Comparison of ENCODE assay signal across 1 cellular context in the genomic region with DNA sequence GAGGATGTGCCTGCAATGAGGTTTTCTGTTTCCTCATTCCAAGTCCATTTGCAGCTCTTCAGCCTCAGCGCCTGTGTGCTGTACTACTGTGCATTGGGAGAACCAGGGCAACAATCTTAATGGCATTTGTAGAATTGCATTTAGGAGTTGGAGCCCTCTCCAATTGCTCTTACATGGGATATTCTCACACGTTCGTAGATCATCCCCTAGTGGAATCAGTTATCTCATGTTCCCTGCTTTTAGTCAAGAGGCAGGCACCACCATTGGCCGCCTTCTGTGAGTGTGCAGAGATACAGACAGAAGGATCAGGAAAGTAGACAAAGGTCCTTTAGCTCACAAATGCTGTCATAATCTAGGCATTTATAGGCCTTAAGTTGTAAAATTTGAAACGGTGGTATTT.
TF ChIP-seq lines count a peak whose summit lies in the region.

No MANE protein-coding gene starts in this region.

TF ChIP-seq in HepG2, 621 proteins besides CTCF, POLR2A, EP300 and RAD21:
- no peak for TF ChIP-seq SIN3A (IDR thresholded peaks at IDR 0.05; ENCODE audit: borderline replicate concordance, low read depth, low read length)
- no peak for TF ChIP-seq TOE1 (CRISPR knock-in tag; IDR thresholded peaks at IDR 0.05)
- TF ChIP-seq, protein P1, sequence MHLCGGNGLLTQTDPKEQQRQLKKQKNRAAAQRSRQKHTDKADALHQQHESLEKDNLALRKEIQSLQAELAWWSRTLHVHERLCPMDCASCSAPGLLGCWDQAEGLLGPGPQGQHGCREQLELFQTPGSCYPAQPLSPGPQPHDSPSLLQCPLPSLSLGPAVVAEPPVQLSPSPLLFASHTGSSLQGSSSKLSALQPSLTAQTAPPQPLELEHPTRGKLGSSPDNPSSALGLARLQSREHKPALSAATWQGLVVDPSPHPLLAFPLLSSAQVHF (CRISPR knock-in tag; IDR thresholded peaks at IDR 0.05): no peak
- TF ChIP-seq, protein P2, sequence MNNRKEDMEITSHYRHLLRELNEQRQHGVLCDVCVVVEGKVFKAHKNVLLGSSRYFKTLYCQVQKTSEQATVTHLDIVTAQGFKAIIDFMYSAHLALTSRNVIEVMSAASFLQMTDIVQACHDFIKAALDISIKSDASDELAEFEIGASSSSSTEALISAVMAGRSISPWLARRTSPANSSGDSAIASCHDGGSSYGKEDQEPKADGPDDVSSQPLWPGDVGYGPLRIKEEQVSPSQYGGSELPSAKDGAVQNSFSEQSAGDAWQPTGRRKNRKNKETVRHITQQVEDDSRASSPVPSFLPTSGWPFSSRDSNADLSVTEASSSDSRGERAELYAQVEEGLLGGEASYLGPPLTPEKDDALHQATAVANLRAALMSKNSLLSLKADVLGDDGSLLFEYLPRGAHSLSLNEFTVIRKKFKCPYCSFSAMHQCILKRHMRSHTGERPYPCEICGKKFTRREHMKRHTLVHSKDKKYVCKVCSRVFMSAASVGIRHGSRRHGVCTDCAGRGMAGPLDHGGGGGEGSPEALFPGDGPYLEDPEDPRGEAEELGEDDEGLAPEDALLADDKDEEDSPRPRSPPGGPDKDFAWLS (CRISPR knock-in tag; IDR thresholded peaks at IDR 0.05; ENCODE audit: borderline replicate concordance): no peak
- no peak for TF ChIP-seq NFKB2 (CRISPR knock-in tag; IDR thresholded peaks at IDR 0.05; ENCODE audit: borderline replicate concordance)
- no peak for TF ChIP-seq MIER3 (CRISPR knock-in tag; IDR thresholded peaks at IDR 0.05; ENCODE audit: borderline replicate concordance)
- TF ChIP-seq, protein P3, sequence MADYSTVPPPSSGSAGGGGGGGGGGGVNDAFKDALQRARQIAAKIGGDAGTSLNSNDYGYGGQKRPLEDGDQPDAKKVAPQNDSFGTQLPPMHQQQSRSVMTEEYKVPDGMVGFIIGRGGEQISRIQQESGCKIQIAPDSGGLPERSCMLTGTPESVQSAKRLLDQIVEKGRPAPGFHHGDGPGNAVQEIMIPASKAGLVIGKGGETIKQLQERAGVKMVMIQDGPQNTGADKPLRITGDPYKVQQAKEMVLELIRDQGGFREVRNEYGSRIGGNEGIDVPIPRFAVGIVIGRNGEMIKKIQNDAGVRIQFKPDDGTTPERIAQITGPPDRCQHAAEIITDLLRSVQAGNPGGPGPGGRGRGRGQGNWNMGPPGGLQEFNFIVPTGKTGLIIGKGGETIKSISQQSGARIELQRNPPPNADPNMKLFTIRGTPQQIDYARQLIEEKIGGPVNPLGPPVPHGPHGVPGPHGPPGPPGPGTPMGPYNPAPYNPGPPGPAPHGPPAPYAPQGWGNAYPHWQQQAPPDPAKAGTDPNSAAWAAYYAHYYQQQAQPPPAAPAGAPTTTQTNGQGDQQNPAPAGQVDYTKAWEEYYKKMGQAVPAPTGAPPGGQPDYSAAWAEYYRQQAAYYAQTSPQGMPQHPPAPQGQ (CRISPR knock-in tag; IDR thresholded peaks at IDR 0.05; ENCODE audit: borderline replicate concordance): no peak
- TF ChIP-seq ZNF367 (CRISPR knock-in tag; IDR thresholded peaks at IDR 0.05; ENCODE audit: borderline replicate concordance): no peak
- no peak for TF ChIP-seq ZNF350 (CRISPR knock-in tag; IDR thresholded peaks at IDR 0.05; ENCODE audit: borderline replicate concordance, low read depth)
- TF ChIP-seq RNF2 (conservative IDR thresholded peaks at IDR 0.05; ENCODE audit: low read depth): no peak
- TF ChIP-seq, protein P4, sequence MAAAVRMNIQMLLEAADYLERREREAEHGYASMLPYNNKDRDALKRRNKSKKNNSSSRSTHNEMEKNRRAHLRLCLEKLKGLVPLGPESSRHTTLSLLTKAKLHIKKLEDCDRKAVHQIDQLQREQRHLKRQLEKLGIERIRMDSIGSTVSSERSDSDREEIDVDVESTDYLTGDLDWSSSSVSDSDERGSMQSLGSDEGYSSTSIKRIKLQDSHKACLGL (CRISPR knock-in tag; IDR thresholded peaks at IDR 0.05): no peak
- no peak for TF ChIP-seq JUNB (CRISPR knock-in tag; IDR thresholded peaks at IDR 0.05; ENCODE audit: borderline replicate concordance)
- TF ChIP-seq ZKSCAN1 (IDR thresholded peaks at IDR 0.05; ENCODE audit: low read length): no peak
- no peak for TF ChIP-seq ZSCAN12 (CRISPR knock-in tag; IDR thresholded peaks at IDR 0.05)
- no peak for TF ChIP-seq NFE2 (CRISPR knock-in tag; IDR thresholded peaks at IDR 0.05)
- TF ChIP-seq, protein P5, sequence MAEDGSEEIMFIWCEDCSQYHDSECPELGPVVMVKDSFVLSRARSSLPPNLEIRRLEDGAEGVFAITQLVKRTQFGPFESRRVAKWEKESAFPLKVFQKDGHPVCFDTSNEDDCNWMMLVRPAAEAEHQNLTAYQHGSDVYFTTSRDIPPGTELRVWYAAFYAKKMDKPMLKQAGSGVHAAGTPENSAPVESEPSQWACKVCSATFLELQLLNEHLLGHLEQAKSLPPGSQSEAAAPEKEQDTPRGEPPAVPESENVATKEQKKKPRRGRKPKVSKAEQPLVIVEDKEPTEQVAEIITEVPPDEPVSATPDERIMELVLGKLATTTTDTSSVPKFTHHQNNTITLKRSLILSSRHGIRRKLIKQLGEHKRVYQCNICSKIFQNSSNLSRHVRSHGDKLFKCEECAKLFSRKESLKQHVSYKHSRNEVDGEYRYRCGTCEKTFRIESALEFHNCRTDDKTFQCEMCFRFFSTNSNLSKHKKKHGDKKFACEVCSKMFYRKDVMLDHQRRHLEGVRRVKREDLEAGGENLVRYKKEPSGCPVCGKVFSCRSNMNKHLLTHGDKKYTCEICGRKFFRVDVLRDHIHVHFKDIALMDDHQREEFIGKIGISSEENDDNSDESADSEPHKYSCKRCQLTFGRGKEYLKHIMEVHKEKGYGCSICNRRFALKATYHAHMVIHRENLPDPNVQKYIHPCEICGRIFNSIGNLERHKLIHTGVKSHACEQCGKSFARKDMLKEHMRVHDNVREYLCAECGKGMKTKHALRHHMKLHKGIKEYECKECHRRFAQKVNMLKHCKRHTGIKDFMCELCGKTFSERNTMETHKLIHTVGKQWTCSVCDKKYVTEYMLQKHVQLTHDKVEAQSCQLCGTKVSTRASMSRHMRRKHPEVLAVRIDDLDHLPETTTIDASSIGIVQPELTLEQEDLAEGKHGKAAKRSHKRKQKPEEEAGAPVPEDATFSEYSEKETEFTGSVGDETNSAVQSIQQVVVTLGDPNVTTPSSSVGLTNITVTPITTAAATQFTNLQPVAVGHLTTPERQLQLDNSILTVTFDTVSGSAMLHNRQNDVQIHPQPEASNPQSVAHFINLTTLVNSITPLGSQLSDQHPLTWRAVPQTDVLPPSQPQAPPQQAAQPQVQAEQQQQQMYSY (CRISPR knock-in tag; IDR thresholded peaks at IDR 0.05): no peak
- no peak for TF ChIP-seq AHR (CRISPR knock-in tag; IDR thresholded peaks at IDR 0.05)
- TF ChIP-seq, protein P6, sequence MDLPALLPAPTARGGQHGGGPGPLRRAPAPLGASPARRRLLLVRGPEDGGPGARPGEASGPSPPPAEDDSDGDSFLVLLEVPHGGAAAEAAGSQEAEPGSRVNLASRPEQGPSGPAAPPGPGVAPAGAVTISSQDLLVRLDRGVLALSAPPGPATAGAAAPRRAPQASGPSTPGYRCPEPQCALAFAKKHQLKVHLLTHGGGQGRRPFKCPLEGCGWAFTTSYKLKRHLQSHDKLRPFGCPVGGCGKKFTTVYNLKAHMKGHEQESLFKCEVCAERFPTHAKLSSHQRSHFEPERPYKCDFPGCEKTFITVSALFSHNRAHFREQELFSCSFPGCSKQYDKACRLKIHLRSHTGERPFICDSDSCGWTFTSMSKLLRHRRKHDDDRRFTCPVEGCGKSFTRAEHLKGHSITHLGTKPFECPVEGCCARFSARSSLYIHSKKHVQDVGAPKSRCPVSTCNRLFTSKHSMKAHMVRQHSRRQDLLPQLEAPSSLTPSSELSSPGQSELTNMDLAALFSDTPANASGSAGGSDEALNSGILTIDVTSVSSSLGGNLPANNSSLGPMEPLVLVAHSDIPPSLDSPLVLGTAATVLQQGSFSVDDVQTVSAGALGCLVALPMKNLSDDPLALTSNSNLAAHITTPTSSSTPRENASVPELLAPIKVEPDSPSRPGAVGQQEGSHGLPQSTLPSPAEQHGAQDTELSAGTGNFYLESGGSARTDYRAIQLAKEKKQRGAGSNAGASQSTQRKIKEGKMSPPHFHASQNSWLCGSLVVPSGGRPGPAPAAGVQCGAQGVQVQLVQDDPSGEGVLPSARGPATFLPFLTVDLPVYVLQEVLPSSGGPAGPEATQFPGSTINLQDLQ (CRISPR knock-in tag; IDR thresholded peaks at IDR 0.05): no peak
- TF ChIP-seq, protein P7, sequence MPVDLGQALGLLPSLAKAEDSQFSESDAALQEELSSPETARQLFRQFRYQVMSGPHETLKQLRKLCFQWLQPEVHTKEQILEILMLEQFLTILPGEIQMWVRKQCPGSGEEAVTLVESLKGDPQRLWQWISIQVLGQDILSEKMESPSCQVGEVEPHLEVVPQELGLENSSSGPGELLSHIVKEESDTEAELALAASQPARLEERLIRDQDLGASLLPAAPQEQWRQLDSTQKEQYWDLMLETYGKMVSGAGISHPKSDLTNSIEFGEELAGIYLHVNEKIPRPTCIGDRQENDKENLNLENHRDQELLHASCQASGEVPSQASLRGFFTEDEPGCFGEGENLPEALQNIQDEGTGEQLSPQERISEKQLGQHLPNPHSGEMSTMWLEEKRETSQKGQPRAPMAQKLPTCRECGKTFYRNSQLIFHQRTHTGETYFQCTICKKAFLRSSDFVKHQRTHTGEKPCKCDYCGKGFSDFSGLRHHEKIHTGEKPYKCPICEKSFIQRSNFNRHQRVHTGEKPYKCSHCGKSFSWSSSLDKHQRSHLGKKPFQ (CRISPR knock-in tag; IDR thresholded peaks at IDR 0.05; ENCODE audit: insufficient replicate concordance): no peak
